In genomic region chr5:146507428-146507827, GRCh38 we compare ENCODE assay signal across 20 cellular contexts. TPM values are rescaled to one million over a fixed set of nuclear protein-coding genes. Genes with fewer than 3 reads are reported as not detected.
DNase-seq lines count a peak whose midpoint lies in the region; ATAC-seq and TF ChIP-seq lines count a peak whose summit lies in the region.
"Had no signal": no experiment of that assay in that cellular context is flagged by ENCODE, and none has a peak within 500 bp of the region (broad histone marks: within the 10 kb centered on the region; RNA-seq: fewer than 3 reads in every experiment).

No MANE protein-coding gene starts in this region.

- H3K27ac Mint-ChIP-seq in stimulated activated naive CD8-positive, alpha-beta T cell treated with anti-CD3 and anti-CD28 coated beads, Interleukin-15, Interleukin-2, amounts not matched to agents 100 ng/mL and 50 ng/mL, for 24 hours: peak overlapping the region; percentile 17
- H3K27ac Mint-ChIP-seq in activated T-helper 1 cell treated with anti-CD3 and anti-CD28 coated beads, Interleukin-12 subunit alpha, Interleukin-12 subunit beta, Interleukin-2, Interleukin-4 antibody, amounts not matched to agents 30 ng/mL and 10 ng/mL and 1 ng/mL, durations not matched to agents 14 hours and 24 hours and 36 hours: peak overlapping the region; percentile 47
- H3K27ac Mint-ChIP-seq in natural killer cell: no peak overlapping the region
- H3K27ac Mint-ChIP-seq: CD8-positive, alpha-beta memory T cell had no signal

- no peaks in the 10 kb centered on the region for H3K9me3 Mint-ChIP-seq in stimulated activated naive CD8-positive, alpha-beta T cell treated with anti-CD3 and anti-CD28 coated beads, Interleukin-15, Interleukin-2, amounts not matched to agents 100 ng/mL and 50 ng/mL, for 24 hours
- H3K9me3 Mint-ChIP-seq in activated T-helper 1 cell treated with anti-CD3 and anti-CD28 coated beads, Interleukin-12 subunit alpha, Interleukin-12 subunit beta, Interleukin-2, Interleukin-4 antibody, amounts not matched to agents 30 ng/mL and 10 ng/mL and 1 ng/mL, durations not matched to agents 14 hours and 24 hours and 36 hours: no peaks in the 10 kb centered on the region
- no peaks in the 10 kb centered on the region for H3K9me3 Mint-ChIP-seq in natural killer cell
- H3K9me3 Mint-ChIP-seq: CD8-positive, alpha-beta memory T cell had no signal

- ATAC-seq in stimulated activated naive CD8-positive, alpha-beta T cell treated with anti-CD3 and anti-CD28 coated beads, Interleukin-15, Interleukin-2, amounts not matched to agents 100 U/mL and 50 U/mL, for 24 hours: no peak
- no peak for ATAC-seq in natural killer cell

- H3K4me1 Mint-ChIP-seq in stimulated activated naive CD8-positive, alpha-beta T cell treated with anti-CD3 and anti-CD28 coated beads, Interleukin-15, Interleukin-2, amounts not matched to agents 100 ng/mL and 50 ng/mL, for 24 hours (ENCODE audit: low read depth): no peaks in the 10 kb centered on the region
- no peaks in the 10 kb centered on the region for H3K4me1 Mint-ChIP-seq in activated T-helper 1 cell treated with anti-CD3 and anti-CD28 coated beads, Interleukin-12 subunit alpha, Interleukin-12 subunit beta, Interleukin-2, Interleukin-4 antibody, amounts not matched to agents 30 ng/mL and 10 ng/mL and 1 ng/mL, durations not matched to agents 14 hours and 24 hours and 36 hours (ENCODE audit: low read depth)
- peaks cover 0 to 5% of the 10 kb centered on the region in 2 donors for H3K4me1 Mint-ChIP-seq in natural killer cell
- H3K4me1 Mint-ChIP-seq: CD8-positive, alpha-beta memory T cell had no signal

- no peak overlapping the region for H3K4me3 Mint-ChIP-seq in stimulated activated naive CD8-positive, alpha-beta T cell treated with anti-CD3 and anti-CD28 coated beads, Interleukin-15, Interleukin-2, amounts not matched to agents 100 ng/mL and 50 ng/mL, for 24 hours
- no peak overlapping the region for H3K4me3 Mint-ChIP-seq in activated T-helper 1 cell treated with anti-CD3 and anti-CD28 coated beads, Interleukin-12 subunit alpha, Interleukin-12 subunit beta, Interleukin-2, Interleukin-4 antibody, amounts not matched to agents 30 ng/mL and 10 ng/mL and 1 ng/mL, durations not matched to agents 14 hours and 24 hours and 36 hours
- H3K4me3 Mint-ChIP-seq in natural killer cell: no peak overlapping the region
- H3K4me3 Mint-ChIP-seq: CD8-positive, alpha-beta memory T cell had no signal

- peaks cover 78% of the 10 kb centered on the region for H3K36me3 Mint-ChIP-seq in stimulated activated naive CD8-positive, alpha-beta T cell treated with anti-CD3 and anti-CD28 coated beads, Interleukin-15, Interleukin-2, amounts not matched to agents 100 ng/mL and 50 ng/mL, for 24 hours (ENCODE audit: low read depth)
- H3K36me3 Mint-ChIP-seq in activated T-helper 1 cell treated with anti-CD3 and anti-CD28 coated beads, Interleukin-12 subunit alpha, Interleukin-12 subunit beta, Interleukin-2, Interleukin-4 antibody, amounts not matched to agents 30 ng/mL and 10 ng/mL and 1 ng/mL, durations not matched to agents 14 hours and 24 hours and 36 hours (ENCODE audit: low read depth): peaks cover 44% of the 10 kb centered on the region
- peaks cover 21% of the 10 kb centered on the region for H3K36me3 Mint-ChIP-seq in natural killer cell

- no peak for DNase-seq in stimulated activated naive CD8-positive, alpha-beta T cell treated with anti-CD3 and anti-CD28 coated beads, Interleukin-15, Interleukin-2, amounts not matched to agents 100 U/mL and 50 U/mL, for 24 hours
- DNase-seq in LNCaP clone FGC (ENCODE audit: low read depth) (peak; percentile 80), COR-L47 (lab: John Stamatoyannopoulos, UW) (no peak), natural killer cell (no peak)
- no peak for DNase-seq in activated T-helper 1 cell treated with anti-CD3 and anti-CD28 coated beads, Interleukin-12 subunit alpha, Interleukin-12 subunit beta, Interleukin-2, Interleukin-4 antibody, amounts not matched to agents 30 ng/mL and 10 ng/mL and 1 ng/mL, durations not matched to agents 14 hours and 24 hours and 36 hours (ENCODE audit: low spot score)
- DNase-seq: C1 segment of cervical spinal cord; Calu3; CD8-positive, alpha-beta memory T cell; DMS53; DMS79 treated with DMSO at 0.1 percent for 48 hours; GF-D8; GM23248; H7; HCEC 1CT had no signal

- intact Hi-C loops in activated T-helper 1 cell treated with anti-CD3 and anti-CD28 coated beads, Interleukin-12 subunit alpha, Interleukin-12 subunit beta, Interleukin-2, Interleukin-4 antibody, amounts not matched to agents 30 ng/mL and 10 ng/mL and 1 ng/mL, durations not matched to agents 14 hours and 24 hours and 36 hours (cut with micrococcal nuclease): loop anchor here (10.0 kb wide), 1 partner anchor 53 kb away; no protein-coding TSS in a partner anchor
- intact Hi-C loops in natural killer cell (cut with micrococcal nuclease): no loop called here

- TF ChIP-seq CTCF in LNCaP clone FGC (IDR thresholded peaks at IDR 0.05; ENCODE audit: control insufficient read depth, extremely low read depth, insufficient read depth): no peak
- TF ChIP-seq CTCF in natural killer cell (IDR thresholded peaks at IDR 0.05): no peak

- H3K4me3 ChIP-seq in LNCaP clone FGC (ENCODE audit: low read depth, low read length): no peak overlapping the region
- H3K4me3 ChIP-seq: GM23248 had no signal

- no peaks in the 10 kb centered on the region for H3K27me3 Mint-ChIP-seq in stimulated activated naive CD8-positive, alpha-beta T cell treated with anti-CD3 and anti-CD28 coated beads, Interleukin-15, Interleukin-2, amounts not matched to agents 100 ng/mL and 50 ng/mL, for 24 hours
- no peaks in the 10 kb centered on the region for H3K27me3 Mint-ChIP-seq in activated T-helper 1 cell treated with anti-CD3 and anti-CD28 coated beads, Interleukin-12 subunit alpha, Interleukin-12 subunit beta, Interleukin-2, Interleukin-4 antibody, amounts not matched to agents 30 ng/mL and 10 ng/mL and 1 ng/mL, durations not matched to agents 14 hours and 24 hours and 36 hours (ENCODE audit: insufficient read depth)
- no peaks in the 10 kb centered on the region for H3K27me3 Mint-ChIP-seq in natural killer cell (ENCODE audit: low read depth in 2 of 2)
- H3K27me3 Mint-ChIP-seq: CD8-positive, alpha-beta memory T cell had no signal

RNA-seq across cellular contexts. Expression of gene GPR151, which starts 8.6 kb away (rescaled TPM):
- total RNA-seq in activated T-helper 1 cell treated with anti-CD3 and anti-CD28 coated beads, Interleukin-12 subunit alpha, Interleukin-12 subunit beta, Interleukin-2, Interleukin-4 antibody, amounts not matched to agents 30 ng/mL and 10 ng/mL and 1 ng/mL, durations not matched to agents 14 hours and 24 hours and 36 hours: not detected in 2 replicates
- not detected for total RNA-seq in natural killer cell
- total RNA-seq: A172; A673; Calu3; CD8-positive, alpha-beta memory T cell; Daoy; G401; GM23248; H1; H7 had no signal

Comparison
In these comparisons a context has a peak if more than half of its experiments do, and no peak if none do; other contexts are left out.
1. H3K27ac Mint-ChIP-seq: peak in stimulated activated naive CD8-positive, alpha-beta T cell treated with anti-CD3 and anti-CD28 coated beads, Interleukin-15, Interleukin-2, amounts not matched to agents 100 ng/mL and 50 ng/mL, for 24 hours (single experiment) and activated T-helper 1 cell treated with anti-CD3 and anti-CD28 coated beads, Interleukin-12 subunit alpha, Interleukin-12 subunit beta, Interleukin-2, Interleukin-4 antibody, amounts not matched to agents 30 ng/mL and 10 ng/mL and 1 ng/mL, durations not matched to agents 14 hours and 24 hours and 36 hours (single experiment); none in natural killer cell (0 of 2).